Comparison of ENCODE assay signal across 9 cellular contexts in the genomic region with DNA sequence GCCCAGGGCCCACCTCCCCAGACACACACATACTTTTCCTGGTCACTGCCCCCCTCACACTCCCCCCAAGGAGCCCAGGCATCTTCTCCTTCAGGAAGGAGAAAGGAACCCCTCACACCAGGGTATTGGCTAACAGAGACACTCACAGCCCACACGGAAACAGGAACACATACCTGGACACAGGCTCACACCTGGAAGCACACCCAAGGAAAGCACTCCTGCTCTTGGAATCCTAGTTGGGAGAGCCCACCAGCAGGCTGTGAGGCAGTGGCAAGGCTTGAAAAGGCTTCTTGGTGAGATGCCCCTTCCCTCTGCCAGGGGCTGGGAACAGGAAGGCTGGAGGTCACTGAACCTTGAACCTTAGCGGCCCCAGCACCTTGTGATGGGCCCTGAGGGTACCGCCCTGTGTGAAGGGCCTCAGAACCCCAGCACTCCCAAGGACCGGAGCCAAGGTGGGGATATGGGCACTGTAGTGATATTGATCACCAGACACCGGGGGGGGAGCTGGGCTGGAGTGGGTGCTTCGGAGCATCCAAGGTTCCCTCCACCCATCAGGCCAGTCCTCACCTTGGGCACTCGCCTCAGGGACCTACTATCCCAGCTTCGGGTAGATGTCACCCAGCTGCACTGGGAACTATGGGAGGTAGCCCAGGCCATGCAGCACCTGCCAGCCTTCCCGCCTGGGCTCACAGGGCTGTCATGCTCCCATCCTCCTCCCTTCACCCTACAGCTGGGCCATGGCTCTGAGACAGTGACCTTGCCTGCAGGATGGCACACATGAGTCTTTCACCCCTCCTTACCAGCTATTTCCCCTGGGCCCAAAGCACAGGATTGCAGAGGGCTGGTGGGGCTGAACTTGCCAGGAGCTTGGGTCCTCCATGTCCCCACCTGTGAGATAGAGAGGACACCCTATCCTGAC. TPM values are rescaled to one million over a fixed set of nuclear protein-coding genes. Genes with fewer than 3 reads are reported as not detected.
DNase-seq lines count a peak whose midpoint lies in the region; ATAC-seq and TF ChIP-seq lines count a peak whose summit lies in the region.
"Had no signal": no experiment of that assay in that cellular context is flagged by ENCODE, and none has a peak within 500 bp of the region (broad histone marks: within the 10 kb centered on the region; RNA-seq: fewer than 3 reads in every experiment).

No MANE protein-coding gene starts in this region.

- H3K4me1 ChIP-seq in breast epithelium (peaks cover 0 to 7% of the 10 kb centered on the region in 2 donors), mucosa of stomach (ENCODE audit: control insufficient read depth, insufficient read depth, low read length) (peaks cover 13% of the 10 kb centered on the region), upper lobe of left lung (peaks cover 16 to 29% (median 22%) of the 10 kb centered on the region in 4 donors)

- peaks cover 33% of the 10 kb centered on the region for H3K27me3 Mint-ChIP-seq in MCF 10A (ENCODE audit: insufficient read depth, unreplicated experiment)
- no peaks in the 10 kb centered on the region for H3K27me3 Mint-ChIP-seq in nephron progenitor cell (ENCODE audit: low read depth, poor library complexity)

- H3K27me3 ChIP-seq in breast epithelium (no peaks in the 10 kb centered on the region), mucosa of stomach (ENCODE audit: control insufficient read depth, insufficient read depth, low read length) (peaks cover 15% of the 10 kb centered on the region), upper lobe of left lung (no peaks in the 10 kb centered on the region)

- no peak for TF ChIP-seq EP300 in upper lobe of left lung (IDR thresholded peaks at IDR 0.05)

- intact Hi-C loops in breast epithelium (cut with DNase I; ENCODE audit: low total_unique reads): no loop called here
- intact Hi-C loops in MCF 10A (cut with micrococcal nuclease): loop anchor here (5.0 kb wide), 1 partner anchor 50 kb away; no protein-coding TSS in a partner anchor

- WGBS in upper lobe of left lung, 2 donors: 75 to 90% methylated on average over 1 to 9 of the region's 9 CpGs

- POLR2A ChIA-PET in MCF 10A (lab: Yijun Ruan, JAX): interaction anchor here (1.1 kb wide), 1 partner anchor 24 kb away, joined by 3 read pairs; no protein-coding TSS in a partner anchor

- H3K36me3 ChIP-seq in breast epithelium: no peaks in the 10 kb centered on the region
- H3K36me3 ChIP-seq in mucosa of stomach (ENCODE audit: control insufficient read depth, insufficient read depth, low read length): no peaks in the 10 kb centered on the region
- H3K36me3 ChIP-seq in upper lobe of left lung: no peaks in the 10 kb centered on the region

- H3K9me3 ChIP-seq in breast epithelium (no peaks in the 10 kb centered on the region), mucosa of stomach (ENCODE audit: control insufficient read depth, low read length) (no peaks in the 10 kb centered on the region), upper lobe of left lung (peaks cover 0 to 3% (median under 1%) of the 10 kb centered on the region in 4 donors)

- H3K9me3 Mint-ChIP-seq in MCF 10A (ENCODE audit: unreplicated experiment) (peaks cover 9% of the 10 kb centered on the region), nephron progenitor cell (peaks cover 23% of the 10 kb centered on the region)

- H3K27ac Mint-ChIP-seq in MCF 10A (ENCODE audit: low read depth, unreplicated experiment) (no peak overlapping the region), nephron progenitor cell (no peak overlapping the region)

- H3K4me3 Mint-ChIP-seq in MCF 10A (ENCODE audit: unreplicated experiment): no peak overlapping the region
- no peak overlapping the region for H3K4me3 Mint-ChIP-seq in nephron progenitor cell

- DNase-seq in breast epithelium (ENCODE audit: low spot score in 2 of 2) (no peak), MCF 10A (ENCODE audit: unreplicated experiment) (no peak), astrocyte of the spinal cord (ENCODE audit: low read depth, low spot score) (no peak), upper lobe of left lung (no peak), nephron progenitor cell (no peak), SW480 (ENCODE audit: low spot score) (no peak), DMS79 (lab: John Stamatoyannopoulos, UW) (no peak)

- H3K27ac ChIP-seq in breast epithelium: peak overlapping the region; percentile 86 to 93
- peak overlapping the region; percentile 78 to 89 (median 82) for H3K27ac ChIP-seq in upper lobe of left lung

- no peaks in the 10 kb centered on the region for H3K4me1 Mint-ChIP-seq in MCF 10A (ENCODE audit: insufficient read depth, unreplicated experiment)
- peaks cover 47% of the 10 kb centered on the region for H3K4me1 Mint-ChIP-seq in nephron progenitor cell

- no TSS peak for BruUV-seq in MCF 10A (replicated peaks; lab: Mats Ljungman, UMichigan)

- TF ChIP-seq CTCF in breast epithelium (IDR thresholded peaks at IDR 0.05): no peak
- TF ChIP-seq CTCF in MCF 10A (IDR thresholded peaks at IDR 0.05; ENCODE audit: unreplicated experiment): no peak
- TF ChIP-seq CTCF in astrocyte of the spinal cord (IDR thresholded peaks at IDR 0.05; ENCODE audit: low read depth, low read length): no peak
- TF ChIP-seq CTCF in upper lobe of left lung (IDR thresholded peaks at IDR 0.05): no peak
- TF ChIP-seq CTCF in nephron progenitor cell (IDR thresholded peaks at IDR 0.05): no peak

- H3K4me3 ChIP-seq in breast epithelium: peak overlapping the region; percentile 46 to 64 (median 62)
- H3K4me3 ChIP-seq in astrocyte of the spinal cord (ENCODE audit: low read depth, low read length): peak overlapping the region; percentile 26
- H3K4me3 ChIP-seq in mucosa of stomach (ENCODE audit: low read length): no peak overlapping the region
- peak overlapping the region in 3 of 4 donors; percentile 47 to 63 (median 58) for H3K4me3 ChIP-seq in upper lobe of left lung

- CTCF ChIA-PET in MCF 10A (lab: Yijun Ruan, JAX): interaction anchor here (0.6 to 1.8 kb wide), 4 partner anchors 10 to 1154 kb away, joined by 3 to 6 read pairs (median 3); no protein-coding TSS in a partner anchor

- H3K36me3 Mint-ChIP-seq in MCF 10A (ENCODE audit: insufficient read depth, unreplicated experiment) (no peaks in the 10 kb centered on the region), nephron progenitor cell (ENCODE audit: low read depth) (peaks cover 14% of the 10 kb centered on the region)

- TF ChIP-seq POLR2A in breast epithelium (IDR thresholded peaks at IDR 0.05): no peak
- no peak for TF ChIP-seq POLR2A in upper lobe of left lung (IDR thresholded peaks at IDR 0.05)

- in situ Hi-C loops in astrocyte of the spinal cord (cut with HindIII; ENCODE audit: low sequenced_read_pairs): no loop called here

- peak overlapping the region; percentile 53 for H3K9ac ChIP-seq in mucosa of stomach (ENCODE audit: low read length)

- ATAC-seq in upper lobe of left lung (ENCODE audit: low FRiP score in 2 of 2): no peak

RNA-seq across cellular contexts. Expression of a gene that starts 16.4 kb away (rescaled TPM):
- 1 to 10 TPM; 5.9 to 8.5 (median 6.2) TPM for total RNA-seq in breast epithelium
- total RNA-seq in MCF 10A (2022): not detected in 2 replicates
- 1 to 10 TPM; 1.2 to 6.3 (median 2.6) TPM for total RNA-seq in upper lobe of left lung
- total RNA-seq: activated CD8-positive, alpha-beta memory T cell treated with anti-CD3 and anti-CD28 coated beads for 36 hours had no signal

RNA-seq across cellular contexts. Expression of a gene that starts 30.6 kb away (rescaled TPM):
- total RNA-seq in breast epithelium (10 to 100 TPM in 2 of 3 donors, 1 to 10 TPM in 1; 4.7 to 38.2 (median 13.4) TPM), MCF 10A (2022) (not detected in 2 replicates), upper lobe of left lung (10 to 100 TPM in 4 of 6 donors, 1 to 10 TPM in 2; 2.6 to 48.2 (median 16.2) TPM)
- total RNA-seq: activated CD8-positive, alpha-beta memory T cell treated with anti-CD3 and anti-CD28 coated beads for 36 hours had no signal
